22 cellular contexts compared by ENCODE assay signal in the genomic region with DNA sequence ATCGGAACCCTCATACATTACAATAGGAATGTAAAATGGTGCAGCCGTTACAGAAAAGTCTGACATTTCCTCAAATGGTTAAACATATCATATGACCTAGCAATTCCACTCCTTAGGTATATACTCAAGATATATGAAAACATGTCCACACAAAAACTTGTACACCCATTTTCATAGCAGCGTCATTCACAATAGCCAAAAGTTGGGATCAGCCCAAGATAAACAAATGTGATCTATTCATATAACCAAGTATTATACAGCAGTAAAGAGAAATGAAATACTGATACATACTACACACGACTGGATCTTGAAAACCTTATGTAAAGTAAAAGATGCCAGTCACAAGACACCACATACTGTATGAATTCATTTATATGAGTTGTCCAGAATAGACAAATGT.
DNase-seq lines count a peak whose midpoint lies in the region; ATAC-seq, FAIRE-seq and TF ChIP-seq lines count a peak whose summit lies in the region.
"Had no signal": no experiment of that assay in that cellular context is flagged by ENCODE, and none has a peak within 500 bp of the region (broad histone marks: within the 10 kb centered on the region; RNA-seq: fewer than 3 reads in every experiment).

No MANE protein-coding gene starts in this region.

- ATAC-seq in GM18517 (IDR thresholded peaks at IDR 0.05; ENCODE audit: unreplicated experiment), result no peak
- no peak for ATAC-seq in gastroesophageal sphincter

- DNase-seq in D721Med (ENCODE audit: insufficient read length, low spot score) (no peak), GM12892 (ENCODE audit: insufficient read length) (no peak), NCI-H2196 (lab: John Stamatoyannopoulos, UW; ENCODE audit: unreplicated experiment) (peak; percentile 69), dermis microvascular lymphatic vessel endothelial cell (ENCODE audit: low read depth in 2 of 2) (peak; percentile 28 to 68), NAMALWA (ENCODE audit: low spot score) (no peak)
- DNase-seq in activated naive CD4-positive, alpha-beta T cell treated with anti-CD3 and anti-CD28 coated beads, Interleukin-2, amount 10 ng/mL, durations not matched to agents 7 days and 5 days, result no peak
- DNase-seq: ACHN, AML-193, COR-L47, DMS79 treated with DMSO at 0.1 percent for 48 hours, IMR-90, Karpas-422, MM.1S, NCI-H446, NCI-H82, Right ventricle myocardium superior had no signal

- FAIRE-seq in D721Med (lab: Jason Lieb, UNC) (peak; percentile 29), GM12892 (lab: Jason Lieb, UNC) (peak; percentile 21)
- FAIRE-seq: RCC 7860 had no signal

- no peaks in the 10 kb centered on the region for H3K4me1 ChIP-seq in gastroesophageal sphincter

- no peak overlapping the region for H3K4me3 Mint-ChIP-seq in activated naive CD4-positive, alpha-beta T cell treated with anti-CD3 and anti-CD28 coated beads, Interleukin-2, amount 10 ng/mL, durations not matched to agents 7 days and 5 days
- H3K4me3 Mint-ChIP-seq: CD14-positive monocyte; T-helper 1 cell treated with Interleukin-12 subunit alpha and Interleukin-12 subunit beta and Interleukin-4 antibody, amounts not matched to agents 30 μg/mL and 1 μg/mL, for 36 hours had no signal

- TF ChIP-seq POLR2A in GM12892 (IDR thresholded peaks at IDR 0.05; ENCODE audit: low read depth, low read length) (no peak), gastroesophageal sphincter (IDR thresholded peaks at IDR 0.05) (no peak)

- H3K9me3 ChIP-seq in gastroesophageal sphincter, result no peaks in the 10 kb centered on the region
- H3K9me3 ChIP-seq: HAP-1 had no signal

- 82% methylated on average over 3 to 4 of the region's 4 CpGs for WGBS in gastroesophageal sphincter (ENCODE audit: low coverage in 1 of 2), 2 donors

- H3K36me3 Mint-ChIP-seq in activated naive CD4-positive, alpha-beta T cell treated with anti-CD3 and anti-CD28 coated beads, Interleukin-2, amount 10 ng/mL, durations not matched to agents 7 days and 5 days, result no peaks in the 10 kb centered on the region
- H3K36me3 Mint-ChIP-seq: CD14-positive monocyte had no signal

- H3K4me3 ChIP-seq in gastroesophageal sphincter, result no peak overlapping the region
- H3K4me3 ChIP-seq: HAP-1 had no signal

- TF ChIP-seq EP300 in gastroesophageal sphincter (IDR thresholded peaks at IDR 0.05), result no peak

- H3K4me1 Mint-ChIP-seq in activated naive CD4-positive, alpha-beta T cell treated with anti-CD3 and anti-CD28 coated beads, Interleukin-2, amount 10 ng/mL, durations not matched to agents 7 days and 5 days, result peaks cover under 1% of the 10 kb centered on the region
- H3K4me1 Mint-ChIP-seq: CD14-positive monocyte had no signal

- H3K36me3 ChIP-seq in gastroesophageal sphincter, result peaks cover 0 to 64% of the 10 kb centered on the region in 2 donors
- H3K36me3 ChIP-seq: HAP-1 had no signal

- H3K9me3 Mint-ChIP-seq in activated naive CD4-positive, alpha-beta T cell treated with anti-CD3 and anti-CD28 coated beads, Interleukin-2, amount 10 ng/mL, durations not matched to agents 7 days and 5 days, result no peaks in the 10 kb centered on the region
- H3K9me3 Mint-ChIP-seq: T-helper 1 cell treated with Interleukin-12 subunit alpha and Interleukin-12 subunit beta and Interleukin-4 antibody, amounts not matched to agents 30 μg/mL and 1 μg/mL, for 36 hours had no signal

- peaks cover 4% of the 10 kb centered on the region for H3K27me3 Mint-ChIP-seq in activated naive CD4-positive, alpha-beta T cell treated with anti-CD3 and anti-CD28 coated beads, Interleukin-2, amount 10 ng/mL, durations not matched to agents 7 days and 5 days

- no peaks in the 10 kb centered on the region for H3K27me3 ChIP-seq in gastroesophageal sphincter

- CTCF ChIA-PET in activated naive CD4-positive, alpha-beta T cell treated with anti-CD3 and anti-CD28 coated beads, Interleukin-2, amount 10 ng/mL, durations not matched to agents 7 days and 5 days (lab: Charles Lee), result no interaction called here

- no peak for TF ChIP-seq CTCF in D721Med (IDR thresholded peaks at IDR 0.05; ENCODE audit: insufficient read depth, missing control alignments)
- no peak for TF ChIP-seq CTCF in gastroesophageal sphincter (IDR thresholded peaks at IDR 0.05)

- H3K27ac ChIP-seq in gastroesophageal sphincter, result no peak overlapping the region

- no peak overlapping the region for H3K27ac Mint-ChIP-seq in activated naive CD4-positive, alpha-beta T cell treated with anti-CD3 and anti-CD28 coated beads, Interleukin-2, amount 10 ng/mL, durations not matched to agents 7 days and 5 days
- H3K27ac Mint-ChIP-seq: CD14-positive monocyte; T-helper 1 cell treated with Interleukin-12 subunit alpha and Interleukin-12 subunit beta and Interleukin-4 antibody, amounts not matched to agents 30 μg/mL and 1 μg/mL, for 36 hours had no signal

Comparison
In these comparisons a context has a peak if more than half of its experiments do, and no peak if none do; other contexts are left out.
1. DNase-seq: peak in NCI-H2196 (single experiment) and dermis microvascular lymphatic vessel endothelial cell (2 of 2); none in D721Med (single experiment), GM12892 (single experiment), activated naive CD4-positive, alpha-beta T cell treated with anti-CD3 and anti-CD28 coated beads, Interleukin-2, amount 10 ng/mL, durations not matched to agents 7 days and 5 days (single experiment) and NAMALWA (single experiment).